Comparison of ENCODE assay signal across 16 cellular contexts in the genomic region with DNA sequence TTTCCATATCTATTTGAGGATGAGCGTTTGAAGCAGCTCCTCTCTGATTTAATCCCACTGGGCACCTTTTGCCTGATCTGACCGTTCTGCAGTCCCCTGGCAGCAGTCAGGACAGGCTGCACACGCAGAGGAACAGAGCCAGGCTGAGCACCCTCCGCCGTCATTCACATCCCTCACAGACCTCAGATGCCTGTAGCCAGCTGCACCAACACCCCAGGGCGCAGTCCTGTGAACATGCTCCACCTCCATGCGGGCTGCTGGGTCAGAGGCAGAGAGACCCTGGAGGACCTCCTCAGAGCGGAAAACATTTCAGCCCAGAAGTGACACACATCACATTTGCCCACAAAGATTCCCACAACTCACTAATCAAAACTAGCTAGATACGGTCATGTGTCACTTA.
A peak's percentile ranks its signal among the peaks of the same experiment; 100 is the strongest.
DNase-seq lines count a peak whose midpoint lies in the region; ATAC-seq and TF ChIP-seq lines count a peak whose summit lies in the region.
"Had no signal": no experiment of that assay in that cellular context is flagged by ENCODE, and none has a peak within 500 bp of the region (broad histone marks: within the 10 kb centered on the region; RNA-seq: fewer than 3 reads in every experiment).

No MANE protein-coding gene starts in this region.

- H3K9me3 ChIP-seq in spleen = no peaks in the 10 kb centered on the region
- H3K9me3 ChIP-seq: esophagus muscularis mucosa, testis had no signal

- H3K27me3 ChIP-seq in dorsolateral prefrontal cortex (no peaks in the 10 kb centered on the region), spleen (replicated peaks in 1 of 7) (no peaks in the 10 kb centered on the region)
- H3K27me3 ChIP-seq: esophagus muscularis mucosa, testis had no signal

- intact Hi-C loops in dorsolateral prefrontal cortex (cut with DNase I) = no loop called here
- intact Hi-C loops in spleen (cut with DNase I; ENCODE audit: low total_unique reads) = no loop called here

- ATAC-seq in GM18505 (IDR thresholded peaks at IDR 0.05; ENCODE audit: unreplicated experiment) = no peak
- ATAC-seq: activated naive CD8-positive, alpha-beta T cell treated with anti-CD3 and anti-CD28 coated beads, Interleukin-2, amount 50 U/mL, for 24 hours; activated T-helper 17 cell treated with anti-CD3 and anti-CD28 coated beads, Interleukin-2, amount 50 U/mL, for 72 hours had no signal

- no peak for TF ChIP-seq CTCF in dorsolateral prefrontal cortex (IDR thresholded peaks at IDR 0.05 in 54 of 56, conservative IDR thresholded peaks at IDR 0.05 in 2 of 56; ENCODE audit: low read depth in 1 of 56, partially characterized antibody in 56 of 56)
- no peak for TF ChIP-seq CTCF in spleen (IDR thresholded peaks at IDR 0.05 in 8 of 11, conservative IDR thresholded peaks at IDR 0.05 in 3 of 11)

- no peaks in the 10 kb centered on the region for H3K36me3 ChIP-seq in spleen
- H3K36me3 ChIP-seq: esophagus muscularis mucosa had no signal

- DNase-seq in RPMI7951 (ENCODE audit: low read depth) (peak; percentile 90), dorsolateral prefrontal cortex (peak in 1 of 10 donors; percentile 31), myocyte (ENCODE audit: low read depth) (peak; percentile 86), spleen (peak; percentile 60), iPS-NIHi7 (ENCODE audit: extremely low spot score) (no peak), glomerular visceral epithelial cell (ENCODE audit: extremely low spot score) (no peak), SW 1271 (lab: John Stamatoyannopoulos, UW) (no peak)
- DNase-seq: activated CD4-positive, alpha-beta T cell treated with anti-CD3 and anti-CD28 coated beads for 4 hours; activated naive CD8-positive, alpha-beta T cell treated with anti-CD3 and anti-CD28 coated beads, Interleukin-2, amount 50 U/mL, for 24 hours; CD8-positive, alpha-beta memory T cell; NCI-H226; testis had no signal

- TF ChIP-seq POLR2A in spleen (IDR thresholded peaks at IDR 0.05) (no peak), GM18505 (IDR thresholded peaks at IDR 0.05; ENCODE audit: borderline replicate concordance, extremely low read depth, insufficient read depth, insufficient read length) (no peak)

- WGBS in spleen, 5 donors = 88 to 94% (median 94%) methylated on average over 9 of the region's 9 CpGs

- peak overlapping the region in 46 of 59 donors; percentile 2 to 75 (median 47) for H3K27ac ChIP-seq in dorsolateral prefrontal cortex
- H3K27ac ChIP-seq in spleen = no peak overlapping the region
- H3K27ac ChIP-seq: PC-9, testis had no signal

- H3K4me1 ChIP-seq in spleen = peaks cover 0 to 8% (median 2%) of the 10 kb centered on the region in 6 donors
- H3K4me1 ChIP-seq: testis had no signal

- H3K4me3 ChIP-seq in dorsolateral prefrontal cortex = peak overlapping the region in 3 of 59 donors; percentile 11 to 18 (median 11)
- no peak overlapping the region for H3K4me3 ChIP-seq in spleen
- H3K4me3 ChIP-seq: esophagus muscularis mucosa, PC-9, testis had no signal

Comparison
In these comparisons a context has a peak if more than half of its experiments do, and no peak if none do; other contexts are left out.
1. DNase-seq: peak in RPMI7951 (single experiment), myocyte (single experiment) and spleen (single experiment); none in iPS-NIHi7 (single experiment), glomerular visceral epithelial cell (single experiment) and SW 1271 (0 of 2).
2. H3K27ac ChIP-seq: peak in dorsolateral prefrontal cortex (46 of 59); none in spleen (0 of 8).